In genomic region chr5:86716121-86716520, GRCh38 we compare ENCODE assay signal across 18 cellular contexts.
"Had no signal": no experiment of that assay in that cellular context is flagged by ENCODE, and none has a peak within 500 bp of the region (broad histone marks: within the 10 kb centered on the region; RNA-seq: fewer than 3 reads in every experiment).

No MANE protein-coding gene starts in this region.

- H3K36me3 ChIP-seq: breast epithelium, gastrocnemius medialis, ovary, tibial artery, uterus had no signal

- H3K4me1 ChIP-seq: breast epithelium, gastrocnemius medialis, psoas muscle, tibial artery, uterus had no signal

- H3K4me1 Mint-ChIP-seq: naive thymus-derived CD8-positive, alpha-beta T cell had no signal

- DNase-seq: activated CD4-positive, CD25-positive, alpha-beta regulatory T cell treated with anti-CD3 and anti-CD28 coated beads, Interleukin-2, amount 50 U/mL, for 72 hours; activated effector memory CD4-positive, alpha-beta T cell treated with anti-CD3 and anti-CD28 coated beads, Interleukin-2, amount 50 U/mL, for 16 hours; activated naive CD4-positive, alpha-beta T cell treated with anti-CD3 and anti-CD28 coated beads, Interleukin-2, amount 50 U/mL, for 16 hours; activated T-cell treated with anti-CD3 and anti-CD28 coated beads, Interleukin-2, amount 50 U/mL, for 72 hours; cerebellar nuclear complex; cortex of kidney; gastrocnemius medialis; head of caudate nucleus; mesenchymal stem cell; naive thymus-derived CD8-positive, alpha-beta T cell; ovary; psoas muscle; right cardiac atrium; stimulated activated CD4-positive, alpha-beta T cell treated with anti-CD3 and anti-CD28 coated beads, Interleukin-2, amount 100 ng/mL, for 24 hours; stimulated activated naive CD4-positive, alpha-beta T cell treated with Interleukin-2 at 50 U/mL for 16 hours; tibial artery; uterus had no signal

- H3K4me3 Mint-ChIP-seq: activated T-cell treated with anti-CD3 and anti-CD28 coated beads, Interleukin-2, amount 50 U/mL, for 72 hours; naive thymus-derived CD8-positive, alpha-beta T cell had no signal

- H3K27me3 ChIP-seq: breast epithelium, gastrocnemius medialis, ovary, uterus had no signal

- H3K27ac Mint-ChIP-seq: activated T-cell treated with anti-CD3 and anti-CD28 coated beads, Interleukin-2, amount 50 U/mL, for 72 hours; naive thymus-derived CD8-positive, alpha-beta T cell had no signal

- H3K9me3 Mint-ChIP-seq: activated T-cell treated with anti-CD3 and anti-CD28 coated beads, Interleukin-2, amount 50 U/mL, for 72 hours; naive thymus-derived CD8-positive, alpha-beta T cell had no signal

- H3K9me3 ChIP-seq: breast epithelium, gastrocnemius medialis, ovary, psoas muscle, tibial artery, uterus had no signal

- H3K36me3 Mint-ChIP-seq: naive thymus-derived CD8-positive, alpha-beta T cell had no signal

- H3K4me3 ChIP-seq: breast epithelium, gastrocnemius medialis, ovary, psoas muscle, tibial artery, uterus had no signal

- ATAC-seq: activated T-cell treated with anti-CD3 and anti-CD28 coated beads, Interleukin-2, amount 50 U/mL, for 72 hours; gastrocnemius medialis; naive thymus-derived CD8-positive, alpha-beta T cell; psoas muscle; right cardiac atrium had no signal

- H3K27ac ChIP-seq: breast epithelium, gastrocnemius medialis, ovary, psoas muscle, tibial artery, uterus had no signal
